Comparison of ENCODE assay signal across 8 cellular contexts in genomic region chr16:85010931-85011845, GRCh38. TPM values are rescaled to one million over a fixed set of nuclear protein-coding genes. Genes with fewer than 3 reads are reported as not detected.
DNase-seq lines count a peak whose midpoint lies in the region; FAIRE-seq lines count a peak whose summit lies in the region.

A gene with protein sequence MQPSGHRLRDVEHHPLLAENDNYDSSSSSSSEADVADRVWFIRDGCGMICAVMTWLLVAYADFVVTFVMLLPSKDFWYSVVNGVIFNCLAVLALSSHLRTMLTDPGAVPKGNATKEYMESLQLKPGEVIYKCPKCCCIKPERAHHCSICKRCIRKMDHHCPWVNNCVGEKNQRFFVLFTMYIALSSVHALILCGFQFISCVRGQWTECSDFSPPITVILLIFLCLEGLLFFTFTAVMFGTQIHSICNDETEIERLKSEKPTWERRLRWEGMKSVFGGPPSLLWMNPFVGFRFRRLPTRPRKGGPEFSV (minus strand): TSS chr16:85011535. CDS start chr16:84990618, 20,917 bp downstream.

- H4K20me1 ChIP-seq in GM23248 (ENCODE audit: insufficient read depth) = no peaks in the 10 kb centered on the region

- H3K27me3 ChIP-seq in GM23248 (replicated peaks; ENCODE audit: insufficient read depth) = no peaks in the 10 kb centered on the region

- H3K9me2 ChIP-seq in GM23248 (ENCODE audit: insufficient read depth) = no peaks in the 10 kb centered on the region

- DNase-seq in ELF-1 (ENCODE audit: low read depth, low spot score) (peak; percentile 90), GM23248 (peak; percentile 96), LHCN-M2 (ENCODE audit: low read depth) (peak; percentile 80), SK-MEL-5 (ENCODE audit: low read depth, low spot score) (peak; percentile 75), frontal cortex (ENCODE audit: low spot score in 2 of 2) (peak; percentile 96), nucleus accumbens (lab: John Stamatoyannopoulos, UW) (peak in 55 of 56 donors; percentile 23 to 89 (median 80)), superior temporal gyrus (ENCODE audit: extremely low spot score) (peak; percentile 92)
- DNase-seq in activated naive CD4-positive, alpha-beta T cell treated with Interleukin-2 at 50 U/mL for 16 hours = peak; percentile 85

- no peak for FAIRE-seq in frontal cortex (lab: Jason Lieb, UNC)

- H3K36me3 ChIP-seq in GM23248 (ENCODE audit: low read depth) = 0 out of 2 replicates have a peak, but pooled peaks cover 4% of the 10 kb centered on the region

- peak within 1 kb of the TSS; percentile 83 for H3K4me2 ChIP-seq in GM23248 (ENCODE audit: unreplicated experiment)

- peak within 1 kb of the TSS; percentile 97 for H3K4me3 ChIP-seq in GM23248

- in situ Hi-C loops in GM23248 (cut with MboI) (no loop called here), SK-MEL-5 (cut with HindIII; ENCODE audit: low pct_unique_long_range_greater_than_20kb, low sequenced_read_pairs) (no loop called here)

- peak within 1 kb of the TSS; percentile 89 for H3K27ac ChIP-seq in GM23248

- peak within 1 kb of the TSS; percentile 87 for H3K9ac ChIP-seq in GM23248

- peaks cover 10% of the 10 kb centered on the region for H3F3A ChIP-seq in GM23248 (ENCODE audit: insufficient read depth)

- H2AFZ ChIP-seq in GM23248 = peak within 1 kb of the TSS; percentile 71

- WGBS in GM23248 (ENCODE audit: low coverage in 1 of 2, low lambda C conversion rate in 2 of 2, missing lambda C conversion rate in 2 of 2), 2 experiments = 1 to 2% methylated on average over 46 to 65 of the region's 86 CpGs

- H3K9me3 ChIP-seq in GM23248 (ENCODE audit: low read depth) = no peaks in the 10 kb centered on the region

- H3K79me2 ChIP-seq in GM23248 (ENCODE audit: insufficient read depth) = peaks cover 48% of the 10 kb centered on the region

- peaks cover 24% of the 10 kb centered on the region for H3K4me1 ChIP-seq in GM23248 (ENCODE audit: insufficient read depth)

RNA-seq across cellular contexts. Expression of the gene that starts here (rescaled TPM):
- 71.8 and 95.2 TPM in 2 replicates for total RNA-seq in GM23248 (2014; rRNA removed; shearing (Covaris generic))
- polyA plus RNA-seq in GM23248 (2016; fragmentation: Nextera tagmentation; extraction: Ambion mirVana) = 39.3 and 39.9 TPM in 2 replicates
- total RNA-seq in LHCN-M2 (2014; rRNA removed) = 73.2 and 75.1 TPM in 2 replicates
- polyA plus RNA-seq in LHCN-M2 (2012) = 41.3 TPM
- 45.1 and 49.1 TPM in 2 replicates for total RNA-seq in SK-MEL-5 (2014; rRNA removed; shearing (Covaris generic))
- 57.6 and 67.2 TPM in 2 replicates for polyA plus RNA-seq in SK-MEL-5 (2015; cell fraction: cytosol; rRNA removed)
- 45.2 and 52.3 TPM in 2 replicates for polyA plus RNA-seq in SK-MEL-5 (2015; cell fraction: nucleus; rRNA removed)
- total RNA-seq in frontal cortex = 19.6 TPM

Comparison
In these comparisons a context has a peak if more than half of its experiments do, and no peak if none do; other contexts are left out.
1. Peak in every context shown above with its lines: DNase-seq, H3K4me3 ChIP-seq and H3K27ac ChIP-seq.